17 cellular contexts compared by ENCODE assay signal in the genomic region with DNA sequence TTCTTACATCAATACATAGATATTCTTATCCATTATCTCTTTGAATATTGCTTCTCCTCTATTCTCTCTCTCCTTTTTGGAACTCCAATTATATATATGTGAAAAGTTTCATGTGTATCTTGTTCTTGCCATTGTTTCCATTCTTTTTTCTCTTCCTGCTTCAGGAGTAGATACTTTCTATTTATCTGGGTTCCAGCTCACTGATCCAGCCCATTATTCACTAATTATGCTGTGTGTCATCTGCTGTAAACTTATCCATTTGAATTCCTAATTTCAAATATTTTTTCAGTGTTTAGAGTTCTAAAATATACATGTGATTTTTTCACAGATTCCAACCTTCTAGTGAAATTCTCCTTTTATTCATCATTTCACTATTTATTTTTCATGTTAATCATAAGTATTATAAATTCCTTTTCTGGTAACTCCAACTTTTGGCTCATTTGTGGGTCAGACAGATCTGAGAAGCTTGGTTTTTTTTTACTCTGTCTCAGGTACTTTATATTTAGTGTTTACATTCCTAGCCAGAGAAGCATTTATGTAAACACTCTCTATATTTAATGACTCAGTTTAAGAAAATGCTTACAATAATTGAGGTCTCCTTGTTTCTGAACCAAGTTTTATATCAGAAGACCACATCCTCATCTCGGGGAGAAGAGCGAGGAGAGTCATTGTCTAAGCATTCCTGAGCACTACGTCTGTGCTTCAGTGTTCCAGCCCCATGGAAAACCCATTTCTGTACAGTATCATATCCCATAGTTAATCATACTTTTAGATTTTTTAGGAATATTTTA. TPM values are rescaled to one million over a fixed set of nuclear protein-coding genes. Genes with fewer than 3 reads are reported as not detected.
DNase-seq lines count a peak whose midpoint lies in the region; ATAC-seq, FAIRE-seq and TF ChIP-seq lines count a peak whose summit lies in the region.
"Had no signal": no experiment of that assay in that cellular context is flagged by ENCODE, and none has a peak within 500 bp of the region (broad histone marks: within the 10 kb centered on the region; RNA-seq: fewer than 3 reads in every experiment).

No MANE protein-coding gene starts in this region.

- DNase-seq in GM03348 (ENCODE audit: low spot score) (peak; percentile 63), Panc1 (ENCODE audit: low read depth, low spot score) (no peak), endothelial cell of umbilical vein (ENCODE audit: low read depth, low spot score) (peak; percentile 43), renal cortical epithelial cell (ENCODE audit: low read depth) (peak; percentile 85), NCI-H526 (lab: John Stamatoyannopoulos, UW) (no peak)
- DNase-seq in activated CD4-positive, CD25-positive, alpha-beta regulatory T cell treated with anti-CD3 and anti-CD28 coated beads, Interleukin-2, amount 50 U/mL, for 72 hours = no peak
- DNase-seq: amygdala; DMS 273 treated with DMSO at 0.1 percent for 48 hours; effector CD8-positive, alpha-beta T cell; H9; head of caudate nucleus; NCI-H1048; tibial artery had no signal

- in situ Hi-C loops in Panc1 (cut with HindIII; ENCODE audit: low pct_unique_long_range_greater_than_20kb, low sequenced_read_pairs) = no loop called here

- no peaks in the 10 kb centered on the region; the same call in 1 of the 2 replicates for H3K9me3 ChIP-seq in Panc1 (ENCODE audit: control insufficient read depth, insufficient read depth, low read depth, low read length)
- no peaks in the 10 kb centered on the region for H3K9me3 ChIP-seq in endothelial cell of umbilical vein (replicated peaks; ENCODE audit: control insufficient read depth, insufficient read depth, low read length)
- H3K9me3 ChIP-seq: tibial artery had no signal

- H2AFZ ChIP-seq in endothelial cell of umbilical vein (ENCODE audit: low read depth, low read length) = peak overlapping the region; percentile 44
- H2AFZ ChIP-seq: neural progenitor cell had no signal

- intact Hi-C loops in Panc1 (cut with micrococcal nuclease; ENCODE audit: unreplicated experiment) (no loop called here), endothelial cell of umbilical vein (cut with micrococcal nuclease) (no loop called here)

- H3K9ac ChIP-seq in endothelial cell of umbilical vein (replicated peaks; ENCODE audit: extremely low read depth, insufficient read depth, low read length) = no peak overlapping the region
- H3K9ac ChIP-seq: neural progenitor cell had no signal

- POLR2A ChIA-PET in Panc1 (lab: Charles Lee) (no interaction called here), endothelial cell of umbilical vein (lab: Charles Lee) (no interaction called here)

- BruUV-seq in Panc1 (replicated peaks; lab: Mats Ljungman, UMichigan) (no TSS peak), endothelial cell of umbilical vein (replicated peaks; lab: Mats Ljungman, UMichigan) (no TSS peak)

- dilution Hi-C loops in endothelial cell of umbilical vein (cut with MboI; ENCODE audit: extremely low pct_ligation_motif_present, low sequenced_read_pairs) = no loop called here

- H3K4me1 ChIP-seq in Panc1 (ENCODE audit: control insufficient read depth, insufficient read depth, low read length) (peaks cover 28% of the 10 kb centered on the region), endothelial cell of umbilical vein (ENCODE audit: control insufficient read depth, extremely low read depth, insufficient read depth, low read length) (peaks cover 13% of the 10 kb centered on the region)
- H3K4me1 ChIP-seq: neural progenitor cell had no signal

- CTCF ChIA-PET in Panc1 (lab: Charles Lee) = no interaction called here
- CTCF ChIA-PET in endothelial cell of umbilical vein (lab: Charles Lee) = interaction anchor here (0.7 to 3.1 kb wide), 7 partner anchors 9 to 302 kb away, joined by 3 to 11 read pairs (median 4); a partner anchor contains a TSS

- peak; percentile 95 for ATAC-seq in Panc1
- ATAC-seq in HG02571 (IDR thresholded peaks at IDR 0.05; ENCODE audit: unreplicated experiment) = no peak

- no peak for TF ChIP-seq POLR2A in endothelial cell of umbilical vein (IDR thresholded peaks at IDR 0.05; ENCODE audit: low read depth, low read length)

- H3K4me3 ChIP-seq in Panc1 (ENCODE audit: low read depth in 2 of 2, low read length in 2 of 2) (no peak overlapping the region), endothelial cell of umbilical vein (replicated peaks in 1 of 3; ENCODE audit: insufficient read depth in 1 of 3, low read depth in 1 of 3, low read length in 3 of 3) (no peak overlapping the region)
- H3K4me3 ChIP-seq: neural progenitor cell, tibial artery had no signal

- H3K79me2 ChIP-seq in endothelial cell of umbilical vein (ENCODE audit: control insufficient read depth, insufficient read depth, low read length) = no peaks in the 10 kb centered on the region

- peak; percentile 61 for FAIRE-seq in endothelial cell of umbilical vein (lab: Jason Lieb, UNC)
- FAIRE-seq: GM12891 had no signal

- H3K27ac ChIP-seq in Panc1 (ENCODE audit: low read length) = peak overlapping the region; percentile 51
- H3K27ac ChIP-seq in endothelial cell of umbilical vein (ENCODE audit: insufficient read depth, low read depth, low read length) = peak overlapping the region; percentile 4
- H3K27ac ChIP-seq: neural progenitor cell, VCaP had no signal

- H3K4me2 ChIP-seq in endothelial cell of umbilical vein (ENCODE audit: insufficient read depth, low read length) = peak overlapping the region; percentile 49
- H3K4me2 ChIP-seq: neural progenitor cell had no signal

- TF ChIP-seq CTCF in Panc1 (IDR thresholded peaks at IDR 0.05) = no peak
- no peak for TF ChIP-seq CTCF in endothelial cell of umbilical vein (IDR thresholded peaks at IDR 0.05; ENCODE audit: extremely low read depth in 1 of 2, insufficient read depth in 1 of 2, low read depth in 1 of 2, low read length in 2 of 2)

- H3K9me1 ChIP-seq in endothelial cell of umbilical vein (replicated peaks; ENCODE audit: control insufficient read depth, extremely low read depth, insufficient read depth, low read length) = no peaks in the 10 kb centered on the region

- no peaks in the 10 kb centered on the region for H4K20me1 ChIP-seq in endothelial cell of umbilical vein (replicated peaks; ENCODE audit: control insufficient read depth, extremely low read depth, insufficient read depth, low read length)

- no peaks in the 10 kb centered on the region for H3K27me3 ChIP-seq in Panc1 (ENCODE audit: control insufficient read depth, insufficient read depth, low read length)
- H3K27me3 ChIP-seq in endothelial cell of umbilical vein (ENCODE audit: control insufficient read depth in 2 of 2, insufficient read depth in 2 of 2, low read length in 2 of 2) = no peaks in the 10 kb centered on the region
- H3K27me3 ChIP-seq: neural progenitor cell, tibial artery had no signal

- H3K36me3 ChIP-seq in Panc1 (ENCODE audit: control insufficient read depth, insufficient read depth, low read length) (no peaks in the 10 kb centered on the region), endothelial cell of umbilical vein (ENCODE audit: control insufficient read depth in 2 of 2, extremely low read depth in 1 of 2, insufficient read depth in 2 of 2, low read length in 2 of 2) (no peaks in the 10 kb centered on the region)
- H3K36me3 ChIP-seq: neural progenitor cell, tibial artery had no signal

TF ChIP-seq in endothelial cell of umbilical vein, 7 proteins besides CTCF, POLR2A, EP300 and RAD21:
- no peak for TF ChIP-seq EZH2 (IDR thresholded peaks at IDR 0.05; ENCODE audit: borderline replicate concordance, low read depth, low read length, severe bottlenecking)
- no peak for TF ChIP-seq JUN (IDR thresholded peaks at IDR 0.05; ENCODE audit: borderline replicate concordance, insufficient read depth, insufficient read length, low read depth)
- TF ChIP-seq, protein P1, sequence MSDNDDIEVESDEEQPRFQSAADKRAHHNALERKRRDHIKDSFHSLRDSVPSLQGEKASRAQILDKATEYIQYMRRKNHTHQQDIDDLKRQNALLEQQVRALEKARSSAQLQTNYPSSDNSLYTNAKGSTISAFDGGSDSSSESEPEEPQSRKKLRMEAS (IDR thresholded peaks at IDR 0.05; ENCODE audit: insufficient read depth, insufficient read length) = no peak
- peak; percentile 60 for TF ChIP-seq FOS (IDR thresholded peaks at IDR 0.05; ENCODE audit: borderline replicate concordance, insufficient read depth, low read length)
- peak; percentile 56 for TF ChIP-seq GATA2 (IDR thresholded peaks at IDR 0.05; ENCODE audit: insufficient read depth, insufficient read length, low read depth, low read length)
- TF ChIP-seq MYC (IDR thresholded peaks at IDR 0.05; ENCODE audit: low read depth, low read length) = no peak
- TF ChIP-seq POLR2AphosphoS5 (IDR thresholded peaks at IDR 0.05; ENCODE audit: insufficient read depth, low read depth, low read length) = no peak

RNA-seq across cellular contexts. Expression of a gene that starts 15.9 kb away (rescaled TPM):
- total RNA-seq in Panc1 (2021; ENCODE audit: unreplicated experiment) = 21.8 TPM
- polyA plus RNA-seq in Panc1 (2012; ENCODE audit: insufficient read length) = 12.4 TPM
- total RNA-seq in endothelial cell of umbilical vein = 7.5 and 8.7 TPM in 2 replicates
- 4.1 and 5.4 TPM in 2 replicates for polyA plus RNA-seq in endothelial cell of umbilical vein
- 4.7 TPM in 2 replicates for polyA plus RNA-seq in endothelial cell of umbilical vein (2011; cell fraction: cytosol; rRNA removed)
- polyA plus RNA-seq in endothelial cell of umbilical vein (2011; cell fraction: nucleus; rRNA removed) = 14.5 and 19.4 TPM in 2 replicates
- 14.1 and 22.6 TPM in 2 replicates for polyA plus RNA-seq in endothelial cell of umbilical vein (2012)
- 6.4 and 7.3 TPM in 2 replicates for polyA minus RNA-seq in endothelial cell of umbilical vein
- 2.5 TPM for polyA minus RNA-seq in endothelial cell of umbilical vein (2011; cell fraction: cytosol; rRNA and poly(A)+ RNA removed)
- polyA minus RNA-seq in endothelial cell of umbilical vein (2011; cell fraction: nucleus; rRNA and poly(A)+ RNA removed) = 4.4 and 7.6 TPM in 2 replicates
- total RNA-seq in renal cortical epithelial cell = 154 and 312 TPM in 2 replicates

RNA-seq across cellular contexts. Expression of a gene that starts 16.2 kb away (rescaled TPM):
- total RNA-seq in Panc1 (2021; ENCODE audit: unreplicated experiment) (0.82 TPM), endothelial cell of umbilical vein (1.5 and 2.6 TPM in 2 replicates), renal cortical epithelial cell (1.6 and 3.5 TPM in 2 replicates)
- 0.99 TPM for polyA plus RNA-seq in Panc1 (2012; ENCODE audit: insufficient read length)
- 1.7 TPM in 2 replicates for polyA plus RNA-seq in endothelial cell of umbilical vein
- 0.61 and 0.78 TPM in 2 replicates for polyA plus RNA-seq in endothelial cell of umbilical vein (2011; cell fraction: cytosol; rRNA removed)
- polyA plus RNA-seq in endothelial cell of umbilical vein (2011; cell fraction: nucleus; rRNA removed) = 2.5 and 2.7 TPM in 2 replicates
- 1.7 and 2.4 TPM in 2 replicates for polyA plus RNA-seq in endothelial cell of umbilical vein (2012)
- 0.49 and 1.4 TPM in 2 replicates for polyA minus RNA-seq in endothelial cell of umbilical vein
- 0.72 TPM for polyA minus RNA-seq in endothelial cell of umbilical vein (2011; cell fraction: cytosol; rRNA and poly(A)+ RNA removed)
- 1.2 and 1.4 TPM in 2 replicates for polyA minus RNA-seq in endothelial cell of umbilical vein (2011; cell fraction: nucleus; rRNA and poly(A)+ RNA removed)

Comparison
In these comparisons a context has a peak if more than half of its experiments do, and no peak if none do; other contexts are left out.
1. DNase-seq: peak in GM03348 (single experiment), endothelial cell of umbilical vein (single experiment) and renal cortical epithelial cell (single experiment); none in Panc1 (single experiment), activated CD4-positive, CD25-positive, alpha-beta regulatory T cell treated with anti-CD3 and anti-CD28 coated beads, Interleukin-2, amount 50 U/mL, for 72 hours (single experiment) and NCI-H526 (0 of 2).